In genomic region chr2:52537588-52537987, GRCh38 we compare ENCODE assay signal across 21 cellular contexts.
DNase-seq lines count a peak whose midpoint lies in the region; ATAC-seq, FAIRE-seq and TF ChIP-seq lines count a peak whose summit lies in the region.
"Had no signal": no experiment of that assay in that cellular context is flagged by ENCODE, and none has a peak within 500 bp of the region (broad histone marks: within the 10 kb centered on the region; RNA-seq: fewer than 3 reads in every experiment).

No MANE protein-coding gene starts in this region.

- H3K79me2 ChIP-seq in HepG2 (ENCODE audit: insufficient read depth, low read length) (no peaks in the 10 kb centered on the region), mammary epithelial cell (ENCODE audit: insufficient read depth, low read length) (no peaks in the 10 kb centered on the region)

- CTCF ChIA-PET in HepG2 (lab: Yijun Ruan, JAX; ENCODE audit: low intra/inter-chr PET ratio, low total read pairs) = no interaction called here
- CTCF ChIA-PET in mammary epithelial cell (lab: Charles Lee; ENCODE audit: low non-redundant PET) = no interaction called here

- TF ChIP-seq EP300 in HepG2 (IDR thresholded peaks at IDR 0.05; ENCODE audit: low read depth in 2 of 2, low read length in 2 of 2) (no peak), HepG2 (CRISPR knock-in tag; IDR thresholded peaks at IDR 0.05; ENCODE audit: borderline replicate concordance) (no peak)

- no peak for ATAC-seq in HepG2
- ATAC-seq in right lobe of liver = no peak
- ATAC-seq in GM19455 (IDR thresholded peaks at IDR 0.05; ENCODE audit: unreplicated experiment) = no peak
- ATAC-seq: GM12878, GM23338, HCT116 had no signal

- H3K9ac ChIP-seq in HepG2 (ENCODE audit: insufficient read depth, low read depth, low read length) (no peak overlapping the region), mammary epithelial cell (ENCODE audit: insufficient read depth, low read length) (no peak overlapping the region)

- WGBS in HepG2 (ENCODE audit: low lambda C conversion rate) = 11% methylated on average over 1 of the region's 1 CpG
- 8% methylated on average over 1 of the region's 1 CpG for WGBS in right lobe of liver (ENCODE audit: insufficient coverage, low coverage, low lambda C conversion rate, missing lambda C conversion rate)
- 14% methylated on average over 1 of the region's 1 CpG for WGBS in mammary epithelial cell (ENCODE audit: low coverage, missing lambda C conversion rate)

- TF ChIP-seq RAD21 in HepG2 (CRISPR knock-in tag; IDR thresholded peaks at IDR 0.05) = no peak

- FAIRE-seq in HepG2 (lab: Jason Lieb, UNC) = no peak
- FAIRE-seq: GM12878, GM19239 had no signal

- H3K36me3 ChIP-seq in HepG2 (replicated peaks in 1 of 2; ENCODE audit: control insufficient read depth in 1 of 2, insufficient read depth in 2 of 2, low read length in 2 of 2) (no peaks in the 10 kb centered on the region), right lobe of liver (no peaks in the 10 kb centered on the region), SJSA1 (no peaks in the 10 kb centered on the region), brain microvascular endothelial cell (replicated peaks) (no peaks in the 10 kb centered on the region), mammary epithelial cell (ENCODE audit: insufficient read depth, low read length) (no peaks in the 10 kb centered on the region)

- TF ChIP-seq POLR2A in HepG2 (IDR thresholded peaks at IDR 0.05; ENCODE audit: insufficient read depth in 1 of 2, low read depth in 2 of 2, low read length in 2 of 2) (no peak), right lobe of liver (IDR thresholded peaks at IDR 0.05) (no peak)

- H3K27ac ChIP-seq in HepG2 (ENCODE audit: extremely low read length, insufficient read depth, low read length) = no peak overlapping the region
- H3K27ac ChIP-seq in right lobe of liver = no peak overlapping the region
- H3K27ac ChIP-seq in SJSA1 = peak overlapping the region; percentile 55
- H3K27ac ChIP-seq in brain microvascular endothelial cell = peak overlapping the region; percentile 70
- no peak overlapping the region for H3K27ac ChIP-seq in mammary epithelial cell (ENCODE audit: insufficient read depth, low read depth, low read length)

- no peaks in the 10 kb centered on the region for H3K9me3 ChIP-seq in HepG2 (ENCODE audit: low read length)
- no peaks in the 10 kb centered on the region for H3K9me3 ChIP-seq in right lobe of liver
- no peaks in the 10 kb centered on the region for H3K9me3 ChIP-seq in SJSA1 (replicated peaks)
- no peaks in the 10 kb centered on the region for H3K9me3 ChIP-seq in mammary epithelial cell (replicated peaks; ENCODE audit: insufficient read depth, low read length)

- in situ Hi-C loops in HepG2 (cut with HindIII; ENCODE audit: extremely low pct_ligation_motif_present, low pct_unique_long_range_greater_than_20kb) = no loop called here
- in situ Hi-C loops in brain microvascular endothelial cell (cut with HindIII; ENCODE audit: low pct_ligation_motif_present, low sequenced_read_pairs) = no loop called here
- in situ Hi-C loops in mammary epithelial cell (cut with MboI; ENCODE audit: low sequenced_read_pairs in 2 of 2) = no loop called here

- TF ChIP-seq CTCF in HepG2 (CRISPR knock-in tag; IDR thresholded peaks at IDR 0.05) = no peak
- TF ChIP-seq CTCF in right lobe of liver (IDR thresholded peaks at IDR 0.05) = no peak
- no peak for TF ChIP-seq CTCF in brain microvascular endothelial cell (IDR thresholded peaks at IDR 0.05; ENCODE audit: low read depth, low read length, missing control alignments)
- no peak for TF ChIP-seq CTCF in mammary epithelial cell (conservative IDR thresholded peaks at IDR 0.05 in 1 of 2, IDR thresholded peaks at IDR 0.05 in 1 of 2; ENCODE audit: extremely low read depth in 1 of 2, insufficient read depth in 1 of 2, low read depth in 1 of 2, low read length in 2 of 2)

- POLR2A ChIA-PET in HepG2 (lab: Yijun Ruan, JAX) = no interaction called here

- no peak overlapping the region for H3K4me2 ChIP-seq in HepG2 (ENCODE audit: low read depth, low read length)
- H3K4me2 ChIP-seq in mammary epithelial cell (ENCODE audit: insufficient read depth, low read depth, low read length) = no peak overlapping the region
- H3K4me2 ChIP-seq: GM23338 had no signal

- BruUV-seq in HepG2 (replicated peaks; lab: Mats Ljungman, UMichigan) (no TSS peak), mammary epithelial cell (replicated peaks; lab: Mats Ljungman, UMichigan) (no TSS peak)

- H2AFZ ChIP-seq in HepG2 (ENCODE audit: low read length) (no peak overlapping the region), mammary epithelial cell (ENCODE audit: low read depth, low read length) (no peak overlapping the region)
- H2AFZ ChIP-seq: GM23338 had no signal

- H3K4me3 ChIP-seq in HepG2 (replicated peaks in 1 of 3; ENCODE audit: insufficient read depth in 1 of 3, low read depth in 2 of 3, low read length in 3 of 3) = no peak overlapping the region
- no peak overlapping the region for H3K4me3 ChIP-seq in right lobe of liver
- H3K4me3 ChIP-seq in SJSA1 = no peak overlapping the region
- no peak overlapping the region for H3K4me3 ChIP-seq in brain microvascular endothelial cell (ENCODE audit: low read depth, low read length)
- no peak overlapping the region for H3K4me3 ChIP-seq in mammary epithelial cell (replicated peaks in 1 of 3; ENCODE audit: insufficient read depth in 1 of 3, low read depth in 2 of 3, low read length in 3 of 3)
- H3K4me3 ChIP-seq: GM12878, GM23338 had no signal

- intact Hi-C loops in HepG2 (cut with micrococcal nuclease; ENCODE audit: unreplicated experiment) = no loop called here
- intact Hi-C loops in right lobe of liver (cut with DNase I) = no loop called here
- intact Hi-C loops in mammary epithelial cell (cut with micrococcal nuclease) = no loop called here

- no peaks in the 10 kb centered on the region for H3K4me1 ChIP-seq in HepG2 (ENCODE audit: insufficient read depth, low read length)
- H3K4me1 ChIP-seq in right lobe of liver = no peaks in the 10 kb centered on the region
- peaks cover 22% of the 10 kb centered on the region for H3K4me1 ChIP-seq in SJSA1 (replicated peaks)
- no peaks in the 10 kb centered on the region for H3K4me1 ChIP-seq in mammary epithelial cell (ENCODE audit: insufficient read depth, low read length)

- DNase-seq in HepG2 (ENCODE audit: low spot score) = no peak
- DNase-seq in right lobe of liver = no peak
- DNase-seq in SJSA1 (ENCODE audit: low read depth in 1 of 2, low spot score in 2 of 2) = no peak
- DNase-seq in brain microvascular endothelial cell = no peak
- DNase-seq in superior temporal gyrus (ENCODE audit: extremely low spot score) = peak; percentile 36
- DNase-seq in mammary epithelial cell = no peak
- no peak for DNase-seq in NCI-H2227 (lab: John Stamatoyannopoulos, UW; ENCODE audit: unreplicated experiment)
- DNase-seq: 8988T; C1 segment of cervical spinal cord; Calu3; CD4-positive, alpha-beta memory T cell; COR-L47; DMS79; EL; GDM1; H9 had no signal

- H4K20me1 ChIP-seq in HepG2 (ENCODE audit: insufficient read depth, low read length) (no peaks in the 10 kb centered on the region), mammary epithelial cell (ENCODE audit: insufficient read depth, low read length) (no peaks in the 10 kb centered on the region)

- no peaks in the 10 kb centered on the region for H3K27me3 ChIP-seq in HepG2 (ENCODE audit: control insufficient read depth in 1 of 2, insufficient read depth in 2 of 2, low read length in 2 of 2)
- H3K27me3 ChIP-seq in right lobe of liver = no peaks in the 10 kb centered on the region
- H3K27me3 ChIP-seq in SJSA1 (replicated peaks) = no peaks in the 10 kb centered on the region
- H3K27me3 ChIP-seq in brain microvascular endothelial cell (replicated peaks) = no peaks in the 10 kb centered on the region
- H3K27me3 ChIP-seq in mammary epithelial cell (ENCODE audit: insufficient read depth, low read length) = no peaks in the 10 kb centered on the region

- dilution Hi-C loops in mammary epithelial cell (cut with HindIII; ENCODE audit: low sequenced_read_pairs) = no loop called here

TF ChIP-seq in HepG2, 621 proteins besides CTCF, POLR2A, EP300 and RAD21:
- TF ChIP-seq MAFK (conservative IDR thresholded peaks at IDR 0.05 in 1 of 2, IDR thresholded peaks at IDR 0.05 in 1 of 2; ENCODE audit: low read length in 2 of 2) = peak; percentile 49 to 73
- 0 out of 2 replicates have a peak, but pooled peaks have one; percentile 45 for TF ChIP-seq MAFF (IDR thresholded peaks at IDR 0.05; ENCODE audit: low read depth, low read length)
- no peak for TF ChIP-seq PITX1 (CRISPR knock-in tag; IDR thresholded peaks at IDR 0.05)

Comparison
In these comparisons a context has a peak if more than half of its experiments do, and no peak if none do; other contexts are left out.
1. H3K27ac ChIP-seq: peak in SJSA1 (single experiment) and brain microvascular endothelial cell (single experiment); none in HepG2 (single experiment), right lobe of liver (0 of 3) and mammary epithelial cell (single experiment).